ENCODE assay signal across 10 cellular contexts in genomic region chr22:27238935-27239510, GRCh38.
DNase-seq lines count a peak whose midpoint lies in the region; ATAC-seq, FAIRE-seq and TF ChIP-seq lines count a peak whose summit lies in the region.
"Had no signal": no experiment of that assay in that cellular context is flagged by ENCODE, and none has a peak within 500 bp of the region (broad histone marks: within the 10 kb centered on the region; RNA-seq: fewer than 3 reads in every experiment).

No MANE protein-coding gene starts in this region.

- TF ChIP-seq POLR2A in uterus (IDR thresholded peaks at IDR 0.05) = no peak

- peaks cover 0 to 3% of the 10 kb centered on the region in 2 donors for H3K4me1 ChIP-seq in uterus

- DNase-seq in NCI-H2196 (lab: John Stamatoyannopoulos, UW; ENCODE audit: unreplicated experiment) (peak; percentile 3), NCI-H2196 treated with DMSO at 0.1 percent for 48 hours (lab: John Stamatoyannopoulos, UW; ENCODE audit: unreplicated experiment) (no peak), bronchial epithelial cell (ENCODE audit: low read depth) (peak; percentile 95), left lobe of liver (ENCODE audit: low spot score) (peak; percentile 54), uterus (peak; percentile 88 to 94), anterior cingulate cortex (lab: John Stamatoyannopoulos, UW) (no peak)

- intact Hi-C loops in uterus (cut with DNase I; ENCODE audit: low total_unique reads) = no loop called here

- FAIRE-seq in bronchial epithelial cell (lab: Jason Lieb, UNC) = no peak
- FAIRE-seq: A204.1 had no signal

- H3K27me3 ChIP-seq in bronchial epithelial cell (ENCODE audit: control insufficient read depth, insufficient read depth, low read length) = no peaks in the 10 kb centered on the region
- H3K27me3 ChIP-seq in uterus = no peaks in the 10 kb centered on the region

- ATAC-seq in left lobe of liver = peak; percentile 44
- ATAC-seq in GM18519 (IDR thresholded peaks at IDR 0.05; ENCODE audit: low FRiP score, unreplicated experiment) = no peak
- no peak for ATAC-seq in GM18909 (IDR thresholded peaks at IDR 0.05; ENCODE audit: poor library complexity, unreplicated experiment)

- H3K27ac ChIP-seq in uterus = peak overlapping the region; percentile 22 to 47
- H3K27ac ChIP-seq: KMS-11 had no signal

- H3K4me3 ChIP-seq in bronchial epithelial cell (ENCODE audit: low read depth, low read length) (no peak overlapping the region), uterus (no peak overlapping the region)

- H3K36me3 ChIP-seq in bronchial epithelial cell (ENCODE audit: control insufficient read depth, insufficient read depth, low read length) = no peaks in the 10 kb centered on the region
- no peaks in the 10 kb centered on the region for H3K36me3 ChIP-seq in uterus

- no peak for TF ChIP-seq CTCF in bronchial epithelial cell (IDR thresholded peaks at IDR 0.05; ENCODE audit: insufficient read depth, low read length, severe bottlenecking)
- TF ChIP-seq CTCF in uterus (IDR thresholded peaks at IDR 0.05) = no peak

- no peaks in the 10 kb centered on the region for H3K9me3 ChIP-seq in uterus

Comparison
In these comparisons a context has a peak if more than half of its experiments do, and no peak if none do; other contexts are left out.
1. DNase-seq: peak in NCI-H2196 (single experiment), bronchial epithelial cell (single experiment), left lobe of liver (single experiment) and uterus (2 of 2); none in NCI-H2196 treated with DMSO at 0.1 percent for 48 hours (single experiment) and anterior cingulate cortex (0 of 58).